ENCODE assay signal across 28 cellular contexts in the genomic region with DNA sequence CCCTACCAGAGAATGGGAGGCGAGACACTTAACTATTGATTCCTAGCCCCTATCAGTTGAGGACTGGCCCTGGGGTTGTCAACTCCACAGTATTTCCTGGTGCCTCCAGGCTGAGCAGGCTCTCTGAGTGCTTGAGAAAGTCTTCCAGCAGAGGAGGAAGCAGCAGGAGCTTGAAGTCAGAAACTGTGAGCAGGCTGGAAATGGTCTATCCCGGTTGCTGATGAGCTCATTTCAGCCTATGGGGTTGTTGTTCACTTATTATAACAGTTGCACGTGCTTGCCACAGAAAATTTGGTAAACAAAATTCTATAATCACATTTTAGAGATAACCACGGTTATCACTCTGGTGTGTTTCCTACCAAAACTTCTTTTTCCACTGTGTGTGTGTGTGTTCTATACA.
DNase-seq lines count a peak whose midpoint lies in the region; ATAC-seq and TF ChIP-seq lines count a peak whose summit lies in the region.
"Had no signal": no experiment of that assay in that cellular context is flagged by ENCODE, and none has a peak within 500 bp of the region (broad histone marks: within the 10 kb centered on the region; RNA-seq: fewer than 3 reads in every experiment).

No MANE protein-coding gene starts in this region.

- dilution Hi-C loops in mammary epithelial cell (cut with HindIII; ENCODE audit: low sequenced_read_pairs) = no loop called here

- H3K4me2 ChIP-seq in mammary epithelial cell (ENCODE audit: insufficient read depth, low read depth, low read length) (no peak overlapping the region), skeletal muscle satellite cell (ENCODE audit: low read length) (peak overlapping the region; percentile 1)
- H3K4me2 ChIP-seq: A549 had no signal

- H3K9ac ChIP-seq in mammary epithelial cell (ENCODE audit: insufficient read depth, low read length) (no peak overlapping the region), skeletal muscle satellite cell (ENCODE audit: low read depth, low read length) (peak overlapping the region; percentile 82)

- WGBS in mammary epithelial cell (ENCODE audit: low coverage, missing lambda C conversion rate) = 73% methylated on average over 4 of the region's 4 CpGs

- H3K27ac ChIP-seq in mammary epithelial cell (ENCODE audit: insufficient read depth, low read depth, low read length) = peak overlapping the region; percentile 78
- no peak overlapping the region for H3K27ac ChIP-seq in breast epithelium
- H3K27ac ChIP-seq in RWPE2 (ENCODE audit: poor library complexity, severe bottlenecking) = peak overlapping the region; percentile 82
- no peak overlapping the region for H3K27ac ChIP-seq in upper lobe of right lung
- H3K27ac ChIP-seq: A549, HL-60, prostate gland, right lobe of liver, SJSA1, thyroid gland had no signal

- H3K36me3 ChIP-seq in mammary epithelial cell (ENCODE audit: insufficient read depth, low read length) (no peaks in the 10 kb centered on the region), breast epithelium (no peaks in the 10 kb centered on the region), RWPE2 (ENCODE audit: low read depth) (no peaks in the 10 kb centered on the region), skeletal muscle satellite cell (ENCODE audit: insufficient read depth, low read length) (no peaks in the 10 kb centered on the region), upper lobe of right lung (no peaks in the 10 kb centered on the region)
- H3K36me3 ChIP-seq: prostate gland, right lobe of liver, SJSA1, thyroid gland had no signal

- TF ChIP-seq POLR2A in breast epithelium (IDR thresholded peaks at IDR 0.05) = no peak

- no peaks in the 10 kb centered on the region for H4K20me1 ChIP-seq in mammary epithelial cell (ENCODE audit: insufficient read depth, low read length)

- in situ Hi-C loops in mammary epithelial cell (cut with MboI; ENCODE audit: low sequenced_read_pairs in 2 of 2) = no loop called here

- CTCF ChIA-PET in mammary epithelial cell (lab: Charles Lee; ENCODE audit: low non-redundant PET) = interaction anchor here (0.7 kb wide), 1 partner anchor 593 kb away, joined by 7 read pairs; no protein-coding TSS in a partner anchor

- TF ChIP-seq CTCF in mammary epithelial cell (conservative IDR thresholded peaks at IDR 0.05 in 1 of 2, IDR thresholded peaks at IDR 0.05 in 1 of 2; ENCODE audit: extremely low read depth in 1 of 2, insufficient read depth in 1 of 2, low read depth in 1 of 2, low read length in 2 of 2) = no peak
- no peak for TF ChIP-seq CTCF in breast epithelium (IDR thresholded peaks at IDR 0.05)
- no peak for TF ChIP-seq CTCF in RWPE2 (IDR thresholded peaks at IDR 0.05; ENCODE audit: poor library complexity, severe bottlenecking)
- no peak for TF ChIP-seq CTCF in fibroblast of mammary gland (conservative IDR thresholded peaks at IDR 0.05; ENCODE audit: control insufficient read depth, insufficient read depth, low read depth, low read length)
- no peak for TF ChIP-seq CTCF in upper lobe of right lung (IDR thresholded peaks at IDR 0.05)

- BruUV-seq in mammary epithelial cell (replicated peaks; lab: Mats Ljungman, UMichigan) = TSS peak; percentile 36

- no peak for ATAC-seq in RWPE2 (ENCODE audit: low read depth)
- ATAC-seq in HG03571 (IDR thresholded peaks at IDR 0.05; ENCODE audit: unreplicated experiment) = no peak
- ATAC-seq in upper lobe of right lung = no peak
- ATAC-seq: A549; CD8-positive, alpha-beta T cell; naive thymus-derived CD4-positive, alpha-beta T cell; right lobe of liver had no signal

- H2AFZ ChIP-seq in mammary epithelial cell (ENCODE audit: low read depth, low read length) = peak overlapping the region; percentile 22

- H3K9me3 ChIP-seq in mammary epithelial cell (replicated peaks; ENCODE audit: insufficient read depth, low read length) = peaks cover 5% of the 10 kb centered on the region
- peaks cover 0 to 6% of the 10 kb centered on the region in 2 donors for H3K9me3 ChIP-seq in breast epithelium
- peaks cover 5% of the 10 kb centered on the region for H3K9me3 ChIP-seq in RWPE2 (ENCODE audit: severe bottlenecking)
- peaks cover 3% of the 10 kb centered on the region for H3K9me3 ChIP-seq in skeletal muscle satellite cell (replicated peaks; ENCODE audit: low read length)
- no peaks in the 10 kb centered on the region for H3K9me3 ChIP-seq in upper lobe of right lung
- H3K9me3 ChIP-seq: A549, prostate gland, right lobe of liver, thyroid gland had no signal

- H3K4me1 ChIP-seq in mammary epithelial cell (ENCODE audit: insufficient read depth, low read length) = peaks cover 36% of the 10 kb centered on the region
- no peaks in the 10 kb centered on the region for H3K4me1 ChIP-seq in breast epithelium
- H3K4me1 ChIP-seq in RWPE2 (ENCODE audit: insufficient read depth, poor library complexity, severe bottlenecking) = peaks cover 15% of the 10 kb centered on the region
- peaks cover 60% of the 10 kb centered on the region for H3K4me1 ChIP-seq in skeletal muscle satellite cell (ENCODE audit: control insufficient read depth, insufficient read depth, low read length)
- H3K4me1 ChIP-seq in upper lobe of right lung = peaks cover under 1% of the 10 kb centered on the region
- H3K4me1 ChIP-seq: A549, prostate gland, right lobe of liver, thyroid gland had no signal

- DNase-seq in mammary epithelial cell = no peak
- DNase-seq in breast epithelium (ENCODE audit: low spot score in 2 of 2) = no peak
- no peak for DNase-seq in RWPE2 (ENCODE audit: low spot score)
- DNase-seq in fibroblast of mammary gland (ENCODE audit: low read depth) = peak; percentile 48
- no peak for DNase-seq in HPDE6-E6E7 (ENCODE audit: extremely low spot score)
- DNase-seq in upper lobe of right lung = no peak
- DNase-seq: activated CD4-positive, alpha-beta memory T cell treated with anti-CD3 and anti-CD28 coated beads for 36 hours; activated CD4-positive, CD25-positive, alpha-beta regulatory T cell; activated naive CD4-positive, alpha-beta T cell; activated T-cell treated with anti-CD3 and anti-CD28 coated beads, Interleukin-2, amount 50 U/mL, for 72 hours; CD8-positive, alpha-beta T cell; GOT3; head of caudate nucleus; islet precursor cell; naive thymus-derived CD4-positive, alpha-beta T cell; NCI-H146; NCI-H446 treated with DMSO at 0.1 percent for 48 hours; NCI-H774; right lobe of liver; stimulated activated CD4-positive, alpha-beta T cell treated with anti-CD3 and anti-CD28 coated beads, Interleukin-4, amount 100 ng/mL, for 1 hour; T-helper 1 cell; thyroid gland had no signal

- intact Hi-C loops in mammary epithelial cell (cut with micrococcal nuclease) = loop anchor here (1.0 to 10.0 kb wide), 5 partner anchors 37 to 249 kb away; no protein-coding TSS in a partner anchor
- intact Hi-C loops in breast epithelium (cut with DNase I; ENCODE audit: low total_unique reads) = no loop called here
- intact Hi-C loops in upper lobe of right lung (cut with DNase I) = no loop called here

- H3K4me3 ChIP-seq in mammary epithelial cell (replicated peaks in 1 of 3; ENCODE audit: insufficient read depth in 1 of 3, low read depth in 2 of 3, low read length in 3 of 3) (no peak overlapping the region), breast epithelium (no peak overlapping the region), RWPE2 (ENCODE audit: severe bottlenecking) (no peak overlapping the region), fibroblast of mammary gland (ENCODE audit: control insufficient read depth, low read depth, low read length) (no peak overlapping the region), skeletal muscle satellite cell (ENCODE audit: low read length) (peak overlapping the region; percentile 14), upper lobe of right lung (no peak overlapping the region)
- H3K4me3 ChIP-seq: A549, prostate gland, right lobe of liver, SJSA1, thyroid gland had no signal

- H3K27me3 ChIP-seq in mammary epithelial cell (ENCODE audit: insufficient read depth, low read length) = no peaks in the 10 kb centered on the region
- no peaks in the 10 kb centered on the region for H3K27me3 ChIP-seq in breast epithelium
- no peaks in the 10 kb centered on the region for H3K27me3 ChIP-seq in RWPE2 (ENCODE audit: insufficient read depth, poor library complexity, severe bottlenecking)
- H3K27me3 ChIP-seq in skeletal muscle satellite cell (ENCODE audit: control insufficient read depth, insufficient read depth, low read length) = no peaks in the 10 kb centered on the region
- no peaks in the 10 kb centered on the region for H3K27me3 ChIP-seq in upper lobe of right lung
- H3K27me3 ChIP-seq: right lobe of liver, SJSA1, thyroid gland had no signal

- no peaks in the 10 kb centered on the region for H3K79me2 ChIP-seq in mammary epithelial cell (ENCODE audit: insufficient read depth, low read length)

Comparison
In these comparisons a context has a peak if more than half of its experiments do, and no peak if none do; other contexts are left out.
1. H3K27ac ChIP-seq: peak in mammary epithelial cell (single experiment) and RWPE2 (single experiment); none in breast epithelium (0 of 2) and upper lobe of right lung (single experiment).